Comparison of ENCODE assay signal across 2 cellular contexts in the genomic region with DNA sequence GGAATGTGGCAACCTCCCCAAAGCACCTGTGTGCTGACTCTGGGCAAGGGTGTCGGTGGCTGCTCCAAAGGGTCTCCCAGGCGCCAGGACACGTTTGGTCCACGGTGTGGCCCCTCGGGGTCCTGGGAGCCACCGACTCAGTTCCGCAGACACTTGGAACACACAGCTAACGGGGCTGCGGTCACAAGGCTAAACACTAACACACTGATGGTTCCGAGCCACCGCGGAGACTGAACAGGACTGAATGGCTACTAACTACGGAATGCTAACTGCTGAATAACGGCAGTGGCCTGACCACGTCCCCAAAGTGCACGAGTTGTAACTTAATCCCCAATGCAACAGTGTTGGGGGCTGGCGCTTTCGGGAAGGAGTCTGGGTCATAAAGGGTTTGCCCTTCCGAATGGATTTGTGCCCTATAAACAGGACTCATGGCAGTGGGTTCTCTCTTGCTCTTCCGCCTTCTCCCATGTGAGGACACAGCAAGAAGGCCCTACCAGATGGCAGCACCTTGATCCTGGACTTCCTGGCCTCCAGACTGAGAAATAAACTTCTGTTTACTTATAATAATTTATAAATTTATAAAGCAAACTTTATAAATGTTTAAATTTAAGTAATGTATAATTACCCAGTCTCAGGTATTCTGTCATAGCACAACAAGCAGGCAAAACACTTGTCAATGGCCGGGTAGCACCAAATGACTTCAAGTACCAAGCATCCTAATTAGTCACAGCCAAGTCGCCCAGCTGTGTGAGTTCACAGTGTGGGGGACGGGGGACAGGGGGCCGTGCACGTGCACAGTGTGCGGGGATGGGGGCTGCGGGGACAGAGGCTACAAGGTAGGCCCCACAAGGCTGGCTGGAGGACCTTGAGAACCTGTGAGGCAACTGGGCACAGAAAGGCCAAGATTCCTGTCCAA.
TF ChIP-seq lines count a peak whose summit lies in the region.

No MANE protein-coding gene starts in this region.

TF ChIP-seq in GM12891, 5 proteins besides CTCF, POLR2A, EP300 and RAD21 (continued from another document):
- no peak for TF ChIP-seq SPI1 (IDR thresholded peaks at IDR 0.05; ENCODE audit: low read depth, low read length)
- TF ChIP-seq POU2F2 (IDR thresholded peaks at IDR 0.05; ENCODE audit: low read depth, low read length), result no peak
- no peak for TF ChIP-seq PAX5 (IDR thresholded peaks at IDR 0.05; ENCODE audit: insufficient read depth, low read length, severe bottlenecking)

TF ChIP-seq in HEK293T, 16 proteins besides CTCF, POLR2A, EP300 and RAD21 (continued from another document):
- no peak for TF ChIP-seq BHLHE40 (IDR thresholded peaks at IDR 0.05; ENCODE audit: borderline replicate concordance)
- no peak for TF ChIP-seq NFRKB (IDR thresholded peaks at IDR 0.05)
- no peak for TF ChIP-seq FOXA1 (IDR thresholded peaks at IDR 0.05)
- no peak for TF ChIP-seq L3MBTL2 (conservative IDR thresholded peaks at IDR 0.05)
- no peak for TF ChIP-seq ZNF384 (IDR thresholded peaks at IDR 0.05)
- no peak for TF ChIP-seq CTBP1 (IDR thresholded peaks at IDR 0.05; ENCODE audit: borderline replicate concordance)
- TF ChIP-seq, protein P1, sequence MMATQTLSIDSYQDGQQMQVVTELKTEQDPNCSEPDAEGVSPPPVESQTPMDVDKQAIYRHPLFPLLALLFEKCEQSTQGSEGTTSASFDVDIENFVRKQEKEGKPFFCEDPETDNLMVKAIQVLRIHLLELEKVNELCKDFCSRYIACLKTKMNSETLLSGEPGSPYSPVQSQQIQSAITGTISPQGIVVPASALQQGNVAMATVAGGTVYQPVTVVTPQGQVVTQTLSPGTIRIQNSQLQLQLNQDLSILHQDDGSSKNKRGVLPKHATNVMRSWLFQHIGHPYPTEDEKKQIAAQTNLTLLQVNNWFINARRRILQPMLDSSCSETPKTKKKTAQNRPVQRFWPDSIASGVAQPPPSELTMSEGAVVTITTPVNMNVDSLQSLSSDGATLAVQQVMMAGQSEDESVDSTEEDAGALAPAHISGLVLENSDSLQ (IDR thresholded peaks at IDR 0.05), result no peak
- no peak for TF ChIP-seq FOXK2 (IDR thresholded peaks at IDR 0.05)
TF ChIP-seq in HEK293T: peak in this region for 0.
